Comparison of ENCODE assay signal across 17 cellular contexts in the genomic region with DNA sequence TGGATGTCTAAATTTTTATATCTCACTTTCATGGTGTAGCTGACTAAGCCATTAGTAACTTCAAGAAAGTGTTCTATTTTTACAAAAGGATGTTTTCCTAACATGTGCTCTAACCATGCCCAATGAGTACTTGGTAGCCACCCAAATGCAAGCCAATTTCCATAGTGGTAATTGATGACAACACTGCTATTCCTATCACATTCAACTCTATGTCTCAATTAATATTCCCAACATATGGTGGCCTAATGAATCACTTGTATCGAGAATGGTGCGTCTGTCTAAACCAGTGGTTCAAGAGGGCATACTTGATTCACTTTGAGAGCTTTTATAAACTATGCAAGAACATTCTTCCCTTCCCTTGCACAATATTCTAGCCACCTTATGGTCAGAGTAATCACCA.
"Had no signal": no experiment of that assay in that cellular context is flagged by ENCODE, and none has a peak within 500 bp of the region (broad histone marks: within the 10 kb centered on the region; RNA-seq: fewer than 3 reads in every experiment).

No MANE protein-coding gene starts in this region.

- H3K4me1 ChIP-seq: pancreas, spleen, upper lobe of left lung had no signal

- H3K27me3 ChIP-seq: pancreas, spleen, upper lobe of left lung had no signal

- H3K9me3 ChIP-seq: pancreas, spleen, upper lobe of left lung had no signal

- H3K27ac ChIP-seq: epithelial cell of prostate, pancreas, spleen, upper lobe of left lung had no signal

- H3K4me3 ChIP-seq: pancreas, spleen, upper lobe of left lung had no signal

- H3K36me3 ChIP-seq: pancreas, spleen, upper lobe of left lung had no signal

- ATAC-seq: activated CD4-positive, CD25-positive, alpha-beta regulatory T cell treated with anti-CD3 and anti-CD28 coated beads, Interleukin-2, amount 50 U/mL, for 24 hours; left ventricle myocardium superior; naive thymus-derived CD8-positive, alpha-beta T cell; pancreas; sciatic nerve; stimulated activated naive CD8-positive, alpha-beta T cell treated with anti-CD3 and anti-CD28 coated beads, Interleukin-15, amount 100 ng/mL, for 72 hours had no signal

- DNase-seq: activated CD4-positive, alpha-beta T cell treated with anti-CD3 and anti-CD28 coated beads, Interleukin-2, amount 50 U/mL, for 1 hour; activated CD8-positive, alpha-beta memory T cell treated with anti-CD3 and anti-CD28 coated beads for 24 hours; activated naive CD4-positive, alpha-beta T cell; activated naive CD8-positive, alpha-beta T cell treated with anti-CD3 and anti-CD28 coated beads, Interleukin-2, amount 10 ng/mL, durations not matched to agents 7 days and 5 days; anterior cingulate cortex; glutamatergic neuron; hypothalamus; left ventricle myocardium superior; mesenchymal stem cell; naive thymus-derived CD8-positive, alpha-beta T cell; pancreas; spleen; stimulated activated naive CD8-positive, alpha-beta T cell treated with anti-CD3 and anti-CD28 coated beads, Interleukin-15, amount 100 ng/mL, for 72 hours; upper lobe of left lung had no signal
